Comparison of ENCODE assay signal across 28 cellular contexts in genomic region chr7:91323759-91324158, GRCh38. TPM values are rescaled to one million over a fixed set of nuclear protein-coding genes. Genes with fewer than 3 reads are reported as not detected.
DNase-seq lines count a peak whose midpoint lies in the region; ATAC-seq, FAIRE-seq and TF ChIP-seq lines count a peak whose summit lies in the region.
"Had no signal": no experiment of that assay in that cellular context is flagged by ENCODE, and none has a peak within 500 bp of the region (broad histone marks: within the 10 kb centered on the region; RNA-seq: fewer than 3 reads in every experiment).

No MANE protein-coding gene starts in this region.

- TF ChIP-seq EP300 in HepG2 (IDR thresholded peaks at IDR 0.05; ENCODE audit: low read depth in 2 of 2, low read length in 2 of 2): no peak
- no peak for TF ChIP-seq EP300 in HepG2 (CRISPR knock-in tag; IDR thresholded peaks at IDR 0.05; ENCODE audit: borderline replicate concordance)

- ATAC-seq in HepG2 (no peak), sciatic nerve (peak; percentile 91), GM18907 (IDR thresholded peaks at IDR 0.05; ENCODE audit: unreplicated experiment) (no peak)
- ATAC-seq: A549, GM12878 had no signal

- no peaks in the 10 kb centered on the region for H3K79me2 ChIP-seq in HepG2 (ENCODE audit: insufficient read depth, low read length)

- in situ Hi-C loops in HepG2 (cut with HindIII; ENCODE audit: extremely low pct_ligation_motif_present, low pct_unique_long_range_greater_than_20kb): no loop called here

- H3K9ac ChIP-seq in liver (ENCODE audit: low read depth in 1 of 2, low read length in 2 of 2) (no peak overlapping the region), HepG2 (ENCODE audit: insufficient read depth, low read depth, low read length) (no peak overlapping the region)
- H3K9ac ChIP-seq: BLaER1 had no signal

- H3K4me1 ChIP-seq in liver (ENCODE audit: control insufficient read depth in 4 of 4, insufficient read depth in 4 of 4, low read length in 3 of 4) (no peaks in the 10 kb centered on the region), HepG2 (ENCODE audit: insufficient read depth, low read length) (no peaks in the 10 kb centered on the region)
- no peaks in the 10 kb centered on the region for H3K4me1 ChIP-seq in effector memory CD4-positive, alpha-beta T cell (ENCODE audit: control insufficient read depth, insufficient read depth, low read length, poor library complexity, severe bottlenecking)
- H3K4me1 ChIP-seq: A549, BE2C, BLaER1 had no signal

- H3K9me3 ChIP-seq in liver (ENCODE audit: control insufficient read depth in 4 of 4, low read length in 3 of 4) (no peaks in the 10 kb centered on the region), HepG2 (ENCODE audit: low read length) (no peaks in the 10 kb centered on the region)
- no peaks in the 10 kb centered on the region for H3K9me3 ChIP-seq in effector memory CD4-positive, alpha-beta T cell (ENCODE audit: control insufficient read depth, low read length)
- H3K9me3 ChIP-seq: A549, BE2C, BLaER1 had no signal

- H3K4me1 Mint-ChIP-seq in nephron: peaks cover 42% of the 10 kb centered on the region
- H3K4me1 Mint-ChIP-seq: CD4-positive, alpha-beta memory T cell; CD4-positive, CD25-positive, alpha-beta regulatory T cell; CD8-positive, alpha-beta memory T cell had no signal

- H3K36me3 ChIP-seq in liver (ENCODE audit: control insufficient read depth in 4 of 4, insufficient read depth in 3 of 4, low read depth in 1 of 4, low read length in 3 of 4) (no peaks in the 10 kb centered on the region), HepG2 (replicated peaks in 1 of 2; ENCODE audit: control insufficient read depth in 1 of 2, insufficient read depth in 2 of 2, low read length in 2 of 2) (no peaks in the 10 kb centered on the region)
- no peaks in the 10 kb centered on the region for H3K36me3 ChIP-seq in effector memory CD4-positive, alpha-beta T cell (ENCODE audit: control insufficient read depth, insufficient read depth, low read length)
- H3K36me3 ChIP-seq: BE2C, BLaER1 had no signal

- H4K20me1 ChIP-seq in HepG2 (ENCODE audit: insufficient read depth, low read length): no peaks in the 10 kb centered on the region
- H4K20me1 ChIP-seq: BLaER1 had no signal

- no peak for TF ChIP-seq POLR2A in HepG2 (IDR thresholded peaks at IDR 0.05; ENCODE audit: insufficient read depth in 1 of 2, low read depth in 2 of 2, low read length in 2 of 2)

- H3K4me3 ChIP-seq in liver (ENCODE audit: low read depth in 1 of 3, low read length in 3 of 3) (no peak overlapping the region), HepG2 (replicated peaks in 1 of 3; ENCODE audit: insufficient read depth in 1 of 3, low read depth in 2 of 3, low read length in 3 of 3) (no peak overlapping the region)
- H3K4me3 ChIP-seq in effector memory CD4-positive, alpha-beta T cell (ENCODE audit: insufficient read depth, low read depth, low read length, poor library complexity, severe bottlenecking): no peak overlapping the region
- H3K4me3 ChIP-seq: A549, BLaER1, GM12878 had no signal

- POLR2A ChIA-PET in HepG2 (lab: Yijun Ruan, JAX): no interaction called here

- H3K27me3 ChIP-seq in liver (ENCODE audit: control insufficient read depth in 4 of 4, insufficient read depth in 4 of 4, low read length in 3 of 4) (no peaks in the 10 kb centered on the region), HepG2 (ENCODE audit: control insufficient read depth in 1 of 2, insufficient read depth in 2 of 2, low read length in 2 of 2) (no peaks in the 10 kb centered on the region)
- H3K27me3 ChIP-seq in effector memory CD4-positive, alpha-beta T cell (replicated peaks; ENCODE audit: control insufficient read depth, insufficient read depth, low read length, poor library complexity, severe bottlenecking): no peaks in the 10 kb centered on the region
- H3K27me3 ChIP-seq: BE2C, BLaER1 had no signal

- H3K36me3 Mint-ChIP-seq in nephron (ENCODE audit: low read depth): no peaks in the 10 kb centered on the region
- H3K36me3 Mint-ChIP-seq: CD4-positive, alpha-beta memory T cell; CD4-positive, CD25-positive, alpha-beta regulatory T cell; CD8-positive, alpha-beta memory T cell had no signal

- WGBS in liver: 82% methylated on average over 1 of the region's 1 CpG
- 0% methylated on average over 1 of the region's 1 CpG for WGBS in HepG2 (ENCODE audit: low lambda C conversion rate)

- H3K4me3 Mint-ChIP-seq in nephron: peak overlapping the region in 1 of 3 experiments; percentile 35
- H3K4me3 Mint-ChIP-seq: CD14-positive monocyte; CD4-positive, alpha-beta memory T cell; CD4-positive, CD25-positive, alpha-beta regulatory T cell; CD8-positive, alpha-beta memory T cell had no signal

- CTCF ChIA-PET in HepG2 (lab: Yijun Ruan, JAX; ENCODE audit: low intra/inter-chr PET ratio, low total read pairs): no interaction called here

- no peak overlapping the region for H3K4me2 ChIP-seq in HepG2 (ENCODE audit: low read depth, low read length)
- H3K4me2 ChIP-seq: A549, BLaER1 had no signal

- H3K9me3 Mint-ChIP-seq in nephron: no peaks in the 10 kb centered on the region

- FAIRE-seq in HepG2 (lab: Jason Lieb, UNC): no peak
- FAIRE-seq: A549, GM12878, GM12892, GM18507, GM19239 had no signal

- H3K27ac ChIP-seq in liver (ENCODE audit: low read depth in 1 of 2, low read length in 2 of 2) (no peak overlapping the region), HepG2 (ENCODE audit: extremely low read length, insufficient read depth, low read length) (no peak overlapping the region)
- H3K27ac ChIP-seq in effector memory CD4-positive, alpha-beta T cell (ENCODE audit: insufficient read depth, low read length, poor library complexity, severe bottlenecking): no peak overlapping the region
- H3K27ac ChIP-seq: 22Rv1, A549, BLaER1 had no signal

- no peak overlapping the region for H2AFZ ChIP-seq in HepG2 (ENCODE audit: low read length)

- intact Hi-C loops in HepG2 (cut with micrococcal nuclease; ENCODE audit: unreplicated experiment) (no loop called here), sciatic nerve (cut with DNase I) (no loop called here)

- peak overlapping the region in 2 of 3 experiments; percentile 15 to 74 for H3K27ac Mint-ChIP-seq in nephron
- H3K27ac Mint-ChIP-seq: CD4-positive, alpha-beta memory T cell; CD4-positive, CD25-positive, alpha-beta regulatory T cell; CD8-positive, alpha-beta memory T cell had no signal

- TF ChIP-seq CTCF in liver (IDR thresholded peaks at IDR 0.05; ENCODE audit: low read depth, low read length, missing input control) (no peak), HepG2 (CRISPR knock-in tag; IDR thresholded peaks at IDR 0.05) (no peak), nephron (IDR thresholded peaks at IDR 0.05; ENCODE audit: unreplicated experiment in 3 of 3) (no peak)

- no peaks in the 10 kb centered on the region for H3K27me3 Mint-ChIP-seq in nephron (ENCODE audit: low read depth)
- H3K27me3 Mint-ChIP-seq: CD4-positive, alpha-beta memory T cell; CD4-positive, CD25-positive, alpha-beta regulatory T cell; CD8-positive, alpha-beta memory T cell had no signal

- no peak for DNase-seq in HepG2 (ENCODE audit: low spot score)
- DNase-seq in sciatic nerve (ENCODE audit: low spot score): no peak
- no peak for DNase-seq in effector memory CD4-positive, alpha-beta T cell
- DNase-seq: ACHN; BE2C; C1 segment of cervical spinal cord; CD4-positive, alpha-beta memory T cell; CD4-positive, CD25-positive, alpha-beta regulatory T cell; CD8-positive, alpha-beta memory T cell; COR-L47; DMS 273 treated with DMSO at 0.1 percent for 48 hours; DMS153; DMS53; DMS79; DND-41; EL; GDM1 had no signal

- TF ChIP-seq RAD21 in liver (IDR thresholded peaks at IDR 0.05) (no peak), HepG2 (CRISPR knock-in tag; IDR thresholded peaks at IDR 0.05) (no peak)

- no TSS peak for BruUV-seq in HepG2 (replicated peaks; lab: Mats Ljungman, UMichigan)

TF ChIP-seq in liver, 16 proteins besides CTCF, POLR2A, EP300 and RAD21 (continues in another document):
- peak; percentile 84 for TF ChIP-seq NR2F2 (IDR thresholded peaks at IDR 0.05)
- TF ChIP-seq RXRA (IDR thresholded peaks at IDR 0.05): peak; percentile 68

TF ChIP-seq in HepG2, 621 proteins besides CTCF, POLR2A, EP300 and RAD21 (continues in another document):
- TF ChIP-seq BHLHE40 (IDR thresholded peaks at IDR 0.05; ENCODE audit: low read length) (no peak), PHF5A (CRISPR knock-in tag; IDR thresholded peaks at IDR 0.05; ENCODE audit: low read depth, unreplicated experiment) (no peak), ZFX (CRISPR knock-in tag; IDR thresholded peaks at IDR 0.05; ENCODE audit: low read depth) (no peak), ZNF841 (CRISPR knock-in tag; IDR thresholded peaks at IDR 0.05; ENCODE audit: borderline replicate concordance) (no peak), ZKSCAN5 (CRISPR knock-in tag; IDR thresholded peaks at IDR 0.05) (no peak)

RNA-seq across cellular contexts. Expression of gene FZD1, which starts 59.5 kb away (rescaled TPM):
- total RNA-seq in liver (1 to 10 TPM; 3.5 to 3.8 TPM), HepG2 (2016; rRNA removed; fragmentation: Illumina TruSeq; extraction: Trizol) (0.51 and 0.80 TPM in 2 replicates), sciatic nerve (120 TPM)
- polyA plus RNA-seq in liver (1 to 10 TPM in 1 of 2 donors, under 1 TPM in 1; 0.68 to 1.6 TPM), HepG2 (2011; rRNA removed) (0.22 and 0.33 TPM in 2 replicates)
- total RNA-seq in HepG2 (2016; cell fraction: cytosol; rRNA removed; fragmentation: Illumina TruSeq; extraction: Trizol; ENCODE audit: low read depth): under 0.01 TPM in 1 of 2 replicates, not detected in the other
- 0.45 and 0.78 TPM in 2 replicates for total RNA-seq in HepG2 (2016; cell fraction: insoluble cytoplasmic fraction; rRNA removed; fragmentation: Illumina TruSeq; extraction: Trizol)
- total RNA-seq in HepG2 (2016; cell fraction: membrane; rRNA removed; fragmentation: Illumina TruSeq; extraction: Trizol): 0.25 and 0.28 TPM in 2 replicates
- 0.65 and 0.75 TPM in 2 replicates for total RNA-seq in HepG2 (2016; cell fraction: nucleus; rRNA removed; fragmentation: Illumina TruSeq; extraction: Trizol)
- polyA plus RNA-seq in HepG2 (2011; cell fraction: cytosol; rRNA removed): 0.27 and 0.34 TPM in 2 replicates
- polyA plus RNA-seq in HepG2 (2011; cell fraction: nucleus; rRNA removed): 0.19 and 0.24 TPM in 2 replicates
- 0.12 and 0.15 TPM in 2 replicates for polyA plus RNA-seq in HepG2 (2012)
- 0.01 and 0.06 TPM in 2 replicates for polyA plus RNA-seq in HepG2 (2016; cell fraction: cytosol; fragmentation: Illumina TruSeq; extraction: Trizol; ENCODE audit: low read depth)
- 0.60 and 0.65 TPM in 2 replicates for polyA plus RNA-seq in HepG2 (2016; cell fraction: insoluble cytoplasmic fraction; fragmentation: Illumina TruSeq; extraction: Trizol; ENCODE audit: low read depth)
- 0.17 and 0.22 TPM in 2 replicates for polyA plus RNA-seq in HepG2 (2016; cell fraction: membrane; fragmentation: Illumina TruSeq; extraction: Trizol; ENCODE audit: low read depth)
- 0.93 and 1.2 TPM in 2 replicates for polyA plus RNA-seq in HepG2 (2016; cell fraction: nucleus; fragmentation: Illumina TruSeq; extraction: Trizol; ENCODE audit: insufficient read depth, low read depth)
- polyA minus RNA-seq in HepG2 (2011; rRNA and poly(A)+ RNA removed; ENCODE audit: low replicate concordance): 1.3 and 4.1 TPM in 2 replicates
- polyA minus RNA-seq in HepG2 (2011; cell fraction: cytosol; rRNA and poly(A)+ RNA removed): 0.40 and 0.53 TPM in 2 replicates
- 0.37 and 0.39 TPM in 2 replicates for polyA minus RNA-seq in HepG2 (2011; cell fraction: nucleus; rRNA and poly(A)+ RNA removed)
- polyA plus RNA-seq: CD4-positive, alpha-beta memory T cell; CD8-positive, alpha-beta memory T cell had no signal

Comparison
In these comparisons a context has a peak if more than half of its experiments do, and no peak if none do; other contexts are left out.
1. RNA of gene FZD1, which starts 59.5 kb away (total RNA-seq): 120 TPM in sciatic nerve (single experiment); 3.5 to 3.8 TPM in liver and under 0.01 to 0.80 TPM in HepG2; every median in the first group is over 10 times any median in the second.